ENCODE assay signal across 20 cellular contexts in genomic region chrX:13069771-13070410, GRCh38. TPM values are rescaled to one million over a fixed set of nuclear protein-coding genes. Genes with fewer than 3 reads are reported as not detected.
"Had no signal": no experiment of that assay in that cellular context is flagged by ENCODE, and none has a peak within 500 bp of the region (broad histone marks: within the 10 kb centered on the region; RNA-seq: fewer than 3 reads in every experiment).

No MANE protein-coding gene starts in this region.

- H3K27ac Mint-ChIP-seq: activated CD8-positive, alpha-beta T cell treated with anti-CD3 and anti-CD28 coated beads, Interleukin-2, amount 10 ng/mL, durations not matched to agents 7 days and 5 days; activated naive CD8-positive, alpha-beta T cell treated with anti-CD3 and anti-CD28 coated beads, Interleukin-2, amount 50 U/mL, for 24 hours; T-cell had no signal

- H3K27me3 Mint-ChIP-seq: activated naive CD8-positive, alpha-beta T cell treated with anti-CD3 and anti-CD28 coated beads, Interleukin-2, amount 50 U/mL, for 24 hours; central memory CD8-positive, alpha-beta T cell had no signal

- H3K36me3 ChIP-seq: esophagus muscularis mucosa, heart left ventricle, sigmoid colon, suprapubic skin, upper lobe of left lung had no signal

- H3K4me1 ChIP-seq: sigmoid colon, suprapubic skin, upper lobe of left lung had no signal

- H3K4me3 Mint-ChIP-seq: activated CD8-positive, alpha-beta T cell treated with anti-CD3 and anti-CD28 coated beads, Interleukin-2, amount 10 ng/mL, durations not matched to agents 7 days and 5 days; activated naive CD8-positive, alpha-beta T cell treated with anti-CD3 and anti-CD28 coated beads, Interleukin-2, amount 50 U/mL, for 24 hours; central memory CD8-positive, alpha-beta T cell; T-cell had no signal

- H3K27me3 ChIP-seq: esophagus muscularis mucosa, sigmoid colon, suprapubic skin, upper lobe of left lung had no signal

- H3K9me3 Mint-ChIP-seq: central memory CD8-positive, alpha-beta T cell had no signal

- H3K4me3 ChIP-seq: dorsolateral prefrontal cortex, esophagus muscularis mucosa, heart left ventricle, sigmoid colon, suprapubic skin, upper lobe of left lung had no signal

- H3K9me3 ChIP-seq: suprapubic skin had no signal

- ATAC-seq: activated CD8-positive, alpha-beta T cell treated with anti-CD3 and anti-CD28 coated beads, Interleukin-2, amount 10 ng/mL, durations not matched to agents 7 days and 5 days; activated naive CD8-positive, alpha-beta T cell treated with anti-CD3 and anti-CD28 coated beads, Interleukin-2, amount 50 U/mL, for 24 hours; heart left ventricle; T-cell had no signal

- H3K27ac ChIP-seq: dorsolateral prefrontal cortex, esophagus muscularis mucosa, heart left ventricle, sigmoid colon, suprapubic skin, upper lobe of left lung had no signal

- DNase-seq: activated CD8-positive, alpha-beta memory T cell treated with anti-CD3 and anti-CD28 coated beads, Interleukin-2, amount 50 U/mL, for 48 hours; activated CD8-positive, alpha-beta T cell treated with anti-CD3 and anti-CD28 coated beads, Interleukin-2, amount 10 ng/mL, durations not matched to agents 7 days and 5 days; activated naive CD4-positive, alpha-beta T cell treated with Interleukin-2 at 50 U/mL for 16 hours; activated naive CD8-positive, alpha-beta T cell treated with anti-CD3 and anti-CD28 coated beads, Interleukin-2, amount 50 U/mL, for 24 hours; dorsolateral prefrontal cortex; foreskin melanocyte; heart left ventricle; islet precursor cell; sigmoid colon; stimulated activated naive CD4-positive, alpha-beta T cell treated with Interleukin-2 at 50 U/mL for 16 hours; T-cell; T1000; upper lobe of left lung had no signal

RNA-seq across cellular contexts. Expression of gene FAM9C, which starts 25.5 kb away (rescaled TPM):
- total RNA-seq: activated CD8-positive, alpha-beta T cell treated with anti-CD3 and anti-CD28 coated beads, Interleukin-2, amount 10 ng/mL, durations not matched to agents 7 days and 5 days; esophagus muscularis mucosa; liver; mesenteric fat pad; osteocyte; sigmoid colon; suprapubic skin; T-cell had no signal
- polyA plus RNA-seq: heart left ventricle, liver, neural cell had no signal
